In genomic region chr4:53688186-53688790, GRCh38 we compare ENCODE assay signal across 8 cellular contexts.
DNase-seq lines count a peak whose midpoint lies in the region; ATAC-seq and TF ChIP-seq lines count a peak whose summit lies in the region.

No MANE protein-coding gene starts in this region.

- WGBS in esophagus squamous epithelium, 2 donors, result 28 to 40% methylated on average over 2 of the region's 2 CpGs

- peak; percentile 93 for ATAC-seq in HG02763 (IDR thresholded peaks at IDR 0.05; ENCODE audit: unreplicated experiment)
- peak; percentile 94 for ATAC-seq in stimulated activated naive CD8-positive, alpha-beta T cell treated with anti-CD3 and anti-CD28 coated beads, Interleukin-15, amount 100 ng/mL, for 72 hours

- no peak overlapping the region for H3K27ac ChIP-seq in epithelial cell of prostate
- no peak overlapping the region for H3K27ac ChIP-seq in esophagus squamous epithelium

- no peaks in the 10 kb centered on the region for H3K27me3 ChIP-seq in esophagus squamous epithelium

- intact Hi-C loops in esophagus squamous epithelium (cut with DNase I), result no loop called here

- no peaks in the 10 kb centered on the region for H3K9me3 ChIP-seq in esophagus squamous epithelium

- peaks cover 54% of the 10 kb centered on the region for H3K27me3 Mint-ChIP-seq in stimulated activated naive CD8-positive, alpha-beta T cell treated with anti-CD3 and anti-CD28 coated beads, Interleukin-15, amount 100 ng/mL, for 72 hours

- H3K36me3 ChIP-seq in esophagus squamous epithelium, result no peaks in the 10 kb centered on the region

- peaks cover 11% of the 10 kb centered on the region for H3K4me1 Mint-ChIP-seq in stimulated activated naive CD8-positive, alpha-beta T cell treated with anti-CD3 and anti-CD28 coated beads, Interleukin-15, amount 100 ng/mL, for 72 hours

- no peak overlapping the region for H3K4me3 ChIP-seq in esophagus squamous epithelium

- DNase-seq in activated T-cell treated with anti-CD3 and anti-CD28 coated beads for 48 hours (ENCODE audit: low read depth) (peak; percentile 31), activated T-cell treated with anti-CD3 and anti-CD28 coated beads for 4 hours (no peak), NOMO-1 treated with DMSO at 0.1 percent for 48 hours (lab: John Stamatoyannopoulos, UW; ENCODE audit: unreplicated experiment) (peak; percentile 82), epithelial cell of prostate (ENCODE audit: low read depth, low spot score) (peak; percentile 69), esophagus squamous epithelium (lab: John Stamatoyannopoulos, UW) (no peak), NCI-H748 (lab: John Stamatoyannopoulos, UW; ENCODE audit: unreplicated experiment) (no peak)
- DNase-seq in stimulated activated naive CD8-positive, alpha-beta T cell treated with anti-CD3 and anti-CD28 coated beads, Interleukin-15, amount 100 ng/mL, for 72 hours, result peak; percentile 29 to 52

- peak overlapping the region in 1 of 2 donors; percentile 77 for H3K27ac Mint-ChIP-seq in stimulated activated naive CD8-positive, alpha-beta T cell treated with anti-CD3 and anti-CD28 coated beads, Interleukin-15, amount 100 ng/mL, for 72 hours

- H3K4me1 ChIP-seq in esophagus squamous epithelium, result no peaks in the 10 kb centered on the region

- no peak for TF ChIP-seq CTCF in esophagus squamous epithelium (IDR thresholded peaks at IDR 0.05)

- TF ChIP-seq POLR2A in esophagus squamous epithelium (IDR thresholded peaks at IDR 0.05), result no peak

- peaks cover 0 to 7% of the 10 kb centered on the region in 2 donors for H3K9me3 Mint-ChIP-seq in stimulated activated naive CD8-positive, alpha-beta T cell treated with anti-CD3 and anti-CD28 coated beads, Interleukin-15, amount 100 ng/mL, for 72 hours

- H3K4me3 Mint-ChIP-seq in stimulated activated naive CD8-positive, alpha-beta T cell treated with anti-CD3 and anti-CD28 coated beads, Interleukin-15, amount 100 ng/mL, for 72 hours, result peak overlapping the region in 1 of 2 donors; percentile 36

Comparison
In these comparisons a context has a peak if more than half of its experiments do, and no peak if none do; other contexts are left out.
1. DNase-seq: peak in activated T-cell treated with anti-CD3 and anti-CD28 coated beads for 48 hours (single experiment), NOMO-1 treated with DMSO at 0.1 percent for 48 hours (single experiment), epithelial cell of prostate (single experiment) and stimulated activated naive CD8-positive, alpha-beta T cell treated with anti-CD3 and anti-CD28 coated beads, Interleukin-15, amount 100 ng/mL, for 72 hours (2 of 2); none in activated T-cell treated with anti-CD3 and anti-CD28 coated beads for 4 hours (single experiment), esophagus squamous epithelium (single experiment) and NCI-H748 (single experiment).